In the genomic region with DNA sequence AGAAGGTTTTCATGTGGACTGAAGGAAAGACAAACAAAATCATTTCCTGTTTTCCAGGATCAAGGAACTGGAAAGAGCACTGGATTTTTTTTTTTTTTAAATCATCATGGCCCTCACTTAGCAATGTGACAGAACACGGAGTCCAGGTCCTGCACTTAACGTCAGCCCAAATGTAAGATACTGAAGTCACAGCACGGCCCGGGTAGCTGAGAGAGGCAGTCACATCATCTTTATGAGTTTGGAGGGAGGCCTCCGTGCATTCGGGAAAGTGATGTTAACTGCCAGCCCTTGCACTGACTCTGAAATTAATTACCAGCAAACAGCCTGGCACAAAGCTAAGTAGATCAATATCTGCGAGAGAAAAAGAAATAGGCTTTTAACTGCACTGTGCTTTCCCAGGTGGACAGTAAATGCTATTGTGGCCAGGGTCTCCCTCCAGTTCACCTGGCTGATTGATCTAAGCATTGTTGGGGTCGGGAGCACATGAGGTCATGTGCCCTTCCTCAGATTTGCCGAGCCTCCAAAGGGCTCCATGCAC, we compare ENCODE assay signal across 25 cellular contexts.
"Had no signal": no experiment of that assay in that cellular context is flagged by ENCODE, and none has a peak within 500 bp of the region (broad histone marks: within the 10 kb centered on the region; RNA-seq: fewer than 3 reads in every experiment).

No MANE protein-coding gene starts in this region.

- H3K27me3 ChIP-seq: colonic mucosa, left lung, pancreas, sigmoid colon, upper lobe of left lung had no signal

- H3K9me3 ChIP-seq: colonic mucosa, esophagus squamous epithelium, left lung, pancreas, prostate gland, sigmoid colon, thoracic aorta, upper lobe of left lung had no signal

- H3K4me3 ChIP-seq: colonic mucosa, esophagus squamous epithelium, left lung, pancreas, prostate gland, sigmoid colon, thoracic aorta, upper lobe of left lung had no signal

- H3K36me3 ChIP-seq: colonic mucosa, esophagus squamous epithelium, left lung, pancreas, prostate gland, sigmoid colon, thoracic aorta, upper lobe of left lung had no signal

- ATAC-seq: activated CD4-positive, alpha-beta T cell treated with anti-CD3 and anti-CD28 coated beads for 36 hours; activated CD8-positive, alpha-beta memory T cell treated with anti-CD3 and anti-CD28 coated beads, Interleukin-2, amount 10 ng/mL, durations not matched to agents 7 days and 5 days; activated CD8-positive, alpha-beta T cell treated with anti-CD3 and anti-CD28 coated beads, Interleukin-2, amount 10 ng/mL, durations not matched to agents 7 days and 5 days; activated naive CD4-positive, alpha-beta T cell treated with anti-CD3 and anti-CD28 coated beads, Interleukin-2, amount 50 U/mL, for 72 hours; left lung; stimulated activated effector memory CD8-positive, alpha-beta T cell treated with anti-CD3 and anti-CD28 coated beads, Interleukin-12 subunit alpha, Interleukin-12 subunit beta, amount 100 ng/mL, for 72 hours had no signal

- H3K4me1 ChIP-seq: colonic mucosa, pancreas, prostate gland had no signal

- DNase-seq: activated CD4-positive, alpha-beta T cell treated with anti-CD3 and anti-CD28 coated beads for 36 hours; activated CD4-positive, CD25-positive, alpha-beta regulatory T cell; activated CD8-positive, alpha-beta memory T cell treated with anti-CD3 and anti-CD28 coated beads, Interleukin-2, amount 10 ng/mL, durations not matched to agents 7 days and 5 days; activated CD8-positive, alpha-beta T cell treated with anti-CD3 and anti-CD28 coated beads, Interleukin-2, amount 10 ng/mL, durations not matched to agents 7 days and 5 days; activated naive CD4-positive, alpha-beta T cell; activated T-cell treated with anti-CD3 and anti-CD28 coated beads, Interleukin-2, amount 50 U/mL, for 48 hours; anterior cingulate cortex; cerebellar nuclear complex; colonic mucosa; effector CD8-positive, alpha-beta T cell; esophagus squamous epithelium; foreskin melanocyte; kidney glomerular epithelial cell; left lung; naive B cell; pancreas; sigmoid colon; small intestine; stimulated activated CD4-positive, alpha-beta T cell treated with anti-CD3 and anti-CD28 coated beads, Interleukin-4, amount 100 ng/mL, for 24 hours; upper lobe of left lung had no signal

- H3K27ac ChIP-seq: colonic mucosa, epithelial cell of prostate, left lung, pancreas, prostate gland, thoracic aorta, upper lobe of left lung had no signal
